ENCODE assay signal across 12 cellular contexts in genomic region chr14:75422169-75422568, GRCh38. TPM values are rescaled to one million over a fixed set of nuclear protein-coding genes. Genes with fewer than 3 reads are reported as not detected.
DNase-seq lines count a peak whose midpoint lies in the region; ATAC-seq and TF ChIP-seq lines count a peak whose summit lies in the region.
"Had no signal": no experiment of that assay in that cellular context is flagged by ENCODE, and none has a peak within 500 bp of the region (broad histone marks: within the 10 kb centered on the region; RNA-seq: fewer than 3 reads in every experiment).

No MANE protein-coding gene starts in this region.

- H3K36me3 ChIP-seq in tibial artery: no peaks in the 10 kb centered on the region
- H3K36me3 ChIP-seq: SJSA1 had no signal

- no peak for ATAC-seq in HG03565 (IDR thresholded peaks at IDR 0.05; ENCODE audit: unreplicated experiment)

- no peaks in the 10 kb centered on the region for H3K9me3 ChIP-seq in tibial artery
- H3K9me3 ChIP-seq: SJSA1, testis had no signal

- TF ChIP-seq CTCF in HFFc6 (IDR thresholded peaks at IDR 0.05) (no peak), tibial artery (IDR thresholded peaks at IDR 0.05) (no peak)

- H3K4me3 Mint-ChIP-seq in HFFc6: no peak overlapping the region; the same call in 1 of the 2 replicates

- no peaks in the 10 kb centered on the region for H3K36me3 Mint-ChIP-seq in HFFc6 (ENCODE audit: low read depth)

- DNase-seq in COLO829 (ENCODE audit: low spot score): peak; percentile 40
- peak; percentile 81 for DNase-seq in HFFc6
- DNase-seq in amniotic epithelial cell (ENCODE audit: low read depth): peak; percentile 90
- DNase-seq in hepatic stellate cell (ENCODE audit: low spot score): peak; percentile 44
- no peak for DNase-seq in NCI-H2029 treated with DMSO at 0.1 percent for 48 hours (lab: John Stamatoyannopoulos, UW)
- DNase-seq in tibial artery: no peak
- DNase-seq: aorta; DMS153; stimulated activated CD4-positive, alpha-beta T cell treated with anti-CD3 and anti-CD28 coated beads, Interleukin-4, amount 100 ng/mL, for 1 hour; testis had no signal

- no peak overlapping the region for H3K4me3 ChIP-seq in tibial artery
- H3K4me3 ChIP-seq: SJSA1, testis had no signal

- peak overlapping the region; percentile 42 for H3K27ac Mint-ChIP-seq in HFFc6

- H3K27me3 Mint-ChIP-seq in HFFc6 (ENCODE audit: insufficient read depth): peaks cover 3% of the 10 kb centered on the region; the same call in 1 of the 2 replicates

- H3K27ac ChIP-seq in tibial artery: no peak overlapping the region
- H3K27ac ChIP-seq: SJSA1, testis had no signal

- peaks cover 0 to 4% (median 0%) of the 10 kb centered on the region in 4 donors for H3K4me1 ChIP-seq in tibial artery
- H3K4me1 ChIP-seq: testis had no signal

- H3K9me3 Mint-ChIP-seq in HFFc6: no peaks in the 10 kb centered on the region

- no peaks in the 10 kb centered on the region for H3K27me3 ChIP-seq in tibial artery
- H3K27me3 ChIP-seq: SJSA1, testis had no signal

- intact Hi-C loops in tibial artery (cut with DNase I; ENCODE audit: low total_unique reads): no loop called here

- H3K4me1 Mint-ChIP-seq in HFFc6 (ENCODE audit: low read depth): peaks cover 38% of the 10 kb centered on the region

RNA-seq across cellular contexts. Expression of gene JDP2, which starts 5.7 kb away (rescaled TPM):
- total RNA-seq in HFFc6 (2021; fragmentation: NEBNext Ultra II Directional; extraction: Animal tissue kit (Norgen Biotek cat#: 25700)): 10 to 100 TPM; 48.0 to 67.8 (median 61.8) TPM

Comparison
In these comparisons a context has a peak if more than half of its experiments do, and no peak if none do; other contexts are left out.
1. DNase-seq: peak in COLO829 (single experiment), HFFc6 (single experiment), amniotic epithelial cell (single experiment) and hepatic stellate cell (single experiment); none in NCI-H2029 treated with DMSO at 0.1 percent for 48 hours (single experiment) and tibial artery (0 of 2).